Comparison of ENCODE assay signal across 11 cellular contexts in the genomic region with DNA sequence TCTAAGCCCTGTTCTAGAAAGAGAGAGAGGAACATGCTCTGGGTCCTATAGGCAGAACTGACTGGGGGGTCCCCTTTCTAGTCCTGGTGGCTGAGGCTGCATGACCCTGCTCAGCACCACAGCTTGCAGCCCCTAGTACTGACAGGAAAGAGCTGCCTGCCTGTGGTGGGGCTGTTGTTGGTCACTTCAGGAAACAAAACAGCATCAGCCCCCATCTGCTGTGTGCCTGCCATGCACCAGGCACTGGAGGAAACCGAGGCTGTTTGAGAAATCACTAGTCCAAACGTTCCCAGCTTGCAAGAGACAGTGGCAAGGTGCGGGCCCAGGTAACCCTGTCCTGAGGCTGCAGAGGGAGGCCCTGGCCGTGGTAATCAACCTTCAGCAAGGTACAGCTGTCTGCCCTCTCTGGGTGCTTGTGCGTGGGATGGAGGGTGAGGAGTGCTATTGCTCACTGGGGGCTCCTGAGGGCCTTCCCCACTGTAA.
DNase-seq lines count a peak whose midpoint lies in the region; ATAC-seq, FAIRE-seq and TF ChIP-seq lines count a peak whose summit lies in the region.
"Had no signal": no experiment of that assay in that cellular context is flagged by ENCODE, and none has a peak within 500 bp of the region (broad histone marks: within the 10 kb centered on the region; RNA-seq: fewer than 3 reads in every experiment).

No MANE protein-coding gene starts in this region.

- no peaks in the 10 kb centered on the region for H3K36me3 ChIP-seq in brain microvascular endothelial cell (replicated peaks)

- H3K9me3 Mint-ChIP-seq in central memory CD8-positive, alpha-beta T cell, result no peaks in the 10 kb centered on the region

- no peaks in the 10 kb centered on the region for H3K27me3 Mint-ChIP-seq in central memory CD8-positive, alpha-beta T cell
- H3K27me3 Mint-ChIP-seq: activated naive CD8-positive, alpha-beta T cell had no signal

- peaks cover 21% of the 10 kb centered on the region for H3K36me3 Mint-ChIP-seq in central memory CD8-positive, alpha-beta T cell (ENCODE audit: insufficient read depth)
- H3K36me3 Mint-ChIP-seq: activated naive CD8-positive, alpha-beta T cell had no signal

- ATAC-seq in GM19463 (IDR thresholded peaks at IDR 0.05; ENCODE audit: unreplicated experiment) (peak; percentile 48), HG03139 (IDR thresholded peaks at IDR 0.05; ENCODE audit: unreplicated experiment) (peak; percentile 58)
- no peak for ATAC-seq in central memory CD8-positive, alpha-beta T cell (replicated peaks; ENCODE audit: extremely low read depth, poor library complexity, severe bottlenecking)

- in situ Hi-C loops in brain microvascular endothelial cell (cut with HindIII; ENCODE audit: low pct_ligation_motif_present, low sequenced_read_pairs), result no loop called here

- no peak overlapping the region for H3K27ac ChIP-seq in brain microvascular endothelial cell

- no peak overlapping the region for H3K4me3 Mint-ChIP-seq in central memory CD8-positive, alpha-beta T cell
- H3K4me3 Mint-ChIP-seq: activated naive CD8-positive, alpha-beta T cell had no signal

- H3K4me3 ChIP-seq in brain microvascular endothelial cell (ENCODE audit: low read depth, low read length), result no peak overlapping the region

- no peak for TF ChIP-seq CTCF in brain microvascular endothelial cell (IDR thresholded peaks at IDR 0.05; ENCODE audit: low read depth, low read length, missing control alignments)

- peaks cover 2% of the 10 kb centered on the region for H3K27me3 ChIP-seq in brain microvascular endothelial cell (replicated peaks)

- H3K27ac Mint-ChIP-seq in central memory CD8-positive, alpha-beta T cell (ENCODE audit: low read depth), result peak overlapping the region; percentile 49

- H3K4me1 Mint-ChIP-seq in central memory CD8-positive, alpha-beta T cell, result peaks cover 74% of the 10 kb centered on the region

- DNase-seq in GM18507 (ENCODE audit: extremely low spot score, insufficient read length, low read depth) (no peak), DMS53 (lab: John Stamatoyannopoulos, UW) (no peak), brain microvascular endothelial cell (no peak), NCI-H1048 (lab: John Stamatoyannopoulos, UW) (no peak)
- no peak for DNase-seq in central memory CD8-positive, alpha-beta T cell (ENCODE audit: low spot score in 2 of 2)
- no peak for DNase-seq in activated effector memory CD4-positive, alpha-beta T cell treated with Interleukin-2 at 50 U/mL for 16 hours
- DNase-seq: Calu3, NCI-H69 had no signal

- peak; percentile 33 for FAIRE-seq in GM18507 (lab: Jason Lieb, UNC)
